Comparison of ENCODE assay signal across 1 cellular context in genomic region chr20:58433759-58434158, GRCh38.
TF ChIP-seq lines count a peak whose summit lies in the region.

No MANE protein-coding gene starts in this region.

TF ChIP-seq in IMR-90, 13 proteins besides CTCF, POLR2A, EP300 and RAD21 (continued from another document):
- no peak for TF ChIP-seq USF2 (IDR thresholded peaks at IDR 0.05; ENCODE audit: low read depth, low read length)
- no peak for TF ChIP-seq BHLHE40 (IDR thresholded peaks at IDR 0.05; ENCODE audit: low read depth, low read length)
- TF ChIP-seq RCOR1 (IDR thresholded peaks at IDR 0.05; ENCODE audit: insufficient replicate concordance, low read length), result no peak
- no peak for TF ChIP-seq NFE2L2 (IDR thresholded peaks at IDR 0.05; ENCODE audit: low read depth, low read length)
- no peak for TF ChIP-seq MAZ (IDR thresholded peaks at IDR 0.05; ENCODE audit: borderline replicate concordance, low read depth, low read length)
- TF ChIP-seq CHD1 (IDR thresholded peaks at IDR 0.05; ENCODE audit: low read depth, low read length), result no peak
